In genomic region chr6:26128013-26128771, GRCh38 we compare ENCODE assay signal across 1 cellular context.
TF ChIP-seq lines count a peak whose summit lies in the region.

No MANE protein-coding gene starts in this region.

TF ChIP-seq in GM12878, 131 proteins besides CTCF, POLR2A, EP300 and RAD21 (continued from another document):
- TF ChIP-seq, protein P1, sequence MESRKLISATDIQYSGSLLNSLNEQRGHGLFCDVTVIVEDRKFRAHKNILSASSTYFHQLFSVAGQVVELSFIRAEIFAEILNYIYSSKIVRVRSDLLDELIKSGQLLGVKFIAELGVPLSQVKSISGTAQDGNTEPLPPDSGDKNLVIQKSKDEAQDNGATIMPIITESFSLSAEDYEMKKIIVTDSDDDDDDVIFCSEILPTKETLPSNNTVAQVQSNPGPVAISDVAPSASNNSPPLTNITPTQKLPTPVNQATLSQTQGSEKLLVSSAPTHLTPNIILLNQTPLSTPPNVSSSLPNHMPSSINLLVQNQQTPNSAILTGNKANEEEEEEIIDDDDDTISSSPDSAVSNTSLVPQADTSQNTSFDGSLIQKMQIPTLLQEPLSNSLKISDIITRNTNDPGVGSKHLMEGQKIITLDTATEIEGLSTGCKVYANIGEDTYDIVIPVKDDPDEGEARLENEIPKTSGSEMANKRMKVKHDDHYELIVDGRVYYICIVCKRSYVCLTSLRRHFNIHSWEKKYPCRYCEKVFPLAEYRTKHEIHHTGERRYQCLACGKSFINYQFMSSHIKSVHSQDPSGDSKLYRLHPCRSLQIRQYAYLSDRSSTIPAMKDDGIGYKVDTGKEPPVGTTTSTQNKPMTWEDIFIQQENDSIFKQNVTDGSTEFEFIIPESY (IDR thresholded peaks at IDR 0.05) = no peak
- TF ChIP-seq ESRRA (IDR thresholded peaks at IDR 0.05; ENCODE audit: low read length) (no peak), CBX5 (IDR thresholded peaks at IDR 0.05; ENCODE audit: low read depth) (no peak), MTA3 (IDR thresholded peaks at IDR 0.05; ENCODE audit: borderline replicate concordance, low read length) (no peak), HDGF (IDR thresholded peaks at IDR 0.05) (no peak), ZNF217 (IDR thresholded peaks at IDR 0.05) (no peak), FOXM1 (IDR thresholded peaks at IDR 0.05; ENCODE audit: low read depth, low read length) (no peak), TAF1 (IDR thresholded peaks at IDR 0.05; ENCODE audit: borderline replicate concordance, low read depth, low read length) (no peak)
- TF ChIP-seq, protein P2, sequence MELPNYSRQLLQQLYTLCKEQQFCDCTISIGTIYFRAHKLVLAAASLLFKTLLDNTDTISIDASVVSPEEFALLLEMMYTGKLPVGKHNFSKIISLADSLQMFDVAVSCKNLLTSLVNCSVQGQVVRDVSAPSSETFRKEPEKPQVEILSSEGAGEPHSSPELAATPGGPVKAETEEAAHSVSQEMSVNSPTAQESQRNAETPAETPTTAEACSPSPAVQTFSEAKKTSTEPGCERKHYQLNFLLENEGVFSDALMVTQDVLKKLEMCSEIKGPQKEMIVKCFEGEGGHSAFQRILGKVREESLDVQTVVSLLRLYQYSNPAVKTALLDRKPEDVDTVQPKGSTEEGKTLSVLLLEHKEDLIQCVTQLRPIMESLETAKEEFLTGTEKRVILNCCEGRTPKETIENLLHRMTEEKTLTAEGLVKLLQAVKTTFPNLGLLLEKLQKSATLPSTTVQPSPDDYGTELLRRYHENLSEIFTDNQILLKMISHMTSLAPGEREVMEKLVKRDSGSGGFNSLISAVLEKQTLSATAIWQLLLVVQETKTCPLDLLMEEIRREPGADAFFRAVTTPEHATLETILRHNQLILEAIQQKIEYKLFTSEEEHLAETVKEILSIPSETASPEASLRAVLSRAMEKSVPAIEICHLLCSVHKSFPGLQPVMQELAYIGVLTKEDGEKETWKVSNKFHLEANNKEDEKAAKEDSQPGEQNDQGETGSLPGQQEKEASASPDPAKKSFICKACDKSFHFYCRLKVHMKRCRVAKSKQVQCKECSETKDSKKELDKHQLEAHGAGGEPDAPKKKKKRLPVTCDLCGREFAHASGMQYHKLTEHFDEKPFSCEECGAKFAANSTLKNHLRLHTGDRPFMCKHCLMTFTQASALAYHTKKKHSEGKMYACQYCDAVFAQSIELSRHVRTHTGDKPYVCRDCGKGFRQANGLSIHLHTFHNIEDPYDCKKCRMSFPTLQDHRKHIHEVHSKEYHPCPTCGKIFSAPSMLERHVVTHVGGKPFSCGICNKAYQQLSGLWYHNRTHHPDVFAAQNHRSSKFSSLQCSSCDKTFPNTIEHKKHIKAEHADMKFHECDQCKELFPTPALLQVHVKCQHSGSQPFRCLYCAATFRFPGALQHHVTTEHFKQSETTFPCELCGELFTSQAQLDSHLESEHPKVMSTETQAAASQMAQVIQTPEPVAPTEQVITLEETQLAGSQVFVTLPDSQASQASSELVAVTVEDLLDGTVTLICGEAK (IDR thresholded peaks at IDR 0.05; ENCODE audit: borderline replicate concordance) = no peak
